Comparison of ENCODE assay signal across 8 cellular contexts in genomic region chr19:39498262-39499081, GRCh38. TPM values are rescaled to one million over a fixed set of nuclear protein-coding genes. Genes with fewer than 3 reads are reported as not detected.
DNase-seq lines count a peak whose midpoint lies in the region; ATAC-seq lines count a peak whose summit lies in the region.

TSS of gene DLL3 (plus strand) at chr19:39498947. CDS start at chr19:39498975, 28 bp downstream.

- H3K4me3 Mint-ChIP-seq in activated CD4-positive, alpha-beta memory T cell treated with anti-CD3 and anti-CD28 coated beads for 36 hours, result peak within 1 kb of the TSS; percentile 33

- peaks cover 35% of the 10 kb centered on the region for H3K27me3 Mint-ChIP-seq in activated CD4-positive, alpha-beta memory T cell treated with anti-CD3 and anti-CD28 coated beads for 36 hours

- H3K27ac Mint-ChIP-seq in activated CD4-positive, alpha-beta memory T cell treated with anti-CD3 and anti-CD28 coated beads for 36 hours, result no peak within 1 kb of the TSS

- no peaks in the 10 kb centered on the region for H3K9me3 ChIP-seq in iPS-20b (ENCODE audit: insufficient read depth, low read depth, low read length)

- no peaks in the 10 kb centered on the region for H3K9me3 Mint-ChIP-seq in activated CD4-positive, alpha-beta memory T cell treated with anti-CD3 and anti-CD28 coated beads for 36 hours

- H3K4me1 ChIP-seq in iPS-20b (ENCODE audit: insufficient read depth, low read length), result peaks cover 6% of the 10 kb centered on the region; the same call in 1 of the 2 replicates

- CTCF ChIA-PET in activated CD4-positive, alpha-beta memory T cell treated with anti-CD3 and anti-CD28 coated beads for 36 hours (lab: Charles Lee), result interaction anchor here (0.5 to 6.7 kb wide), 18 partner anchors 9 to 686 kb away, joined by 3 to 59 read pairs (median 4); partner anchors contain the start of genes EID2B and RPS16

- H3K27me3 ChIP-seq in iPS-20b (ENCODE audit: insufficient read depth, low read length), result peaks cover 66% of the 10 kb centered on the region

- intact Hi-C loops in activated CD4-positive, alpha-beta memory T cell treated with anti-CD3 and anti-CD28 coated beads for 36 hours (cut with micrococcal nuclease), result loop anchor here (2.0 kb wide), 2 partner anchors 34 to 174 kb away; partner anchors contain the start of gene EID2B

- no peaks in the 10 kb centered on the region for H3K36me3 ChIP-seq in iPS-20b (ENCODE audit: insufficient read depth, low read depth, low read length)

- H3K27ac ChIP-seq in iPS-20b (ENCODE audit: low read length), result no peak within 1 kb of the TSS

- peak within 1 kb of the TSS; percentile 77 for H3K4me3 ChIP-seq in iPS-20b (ENCODE audit: low read length)

- H3K4me1 Mint-ChIP-seq in activated CD4-positive, alpha-beta memory T cell treated with anti-CD3 and anti-CD28 coated beads for 36 hours (ENCODE audit: low read depth), result peaks cover 20% of the 10 kb centered on the region

- H3K36me3 Mint-ChIP-seq in activated CD4-positive, alpha-beta memory T cell treated with anti-CD3 and anti-CD28 coated beads for 36 hours, result peaks cover 1% of the 10 kb centered on the region

- POLR2A ChIA-PET in activated CD4-positive, alpha-beta memory T cell treated with anti-CD3 and anti-CD28 coated beads for 36 hours (lab: Charles Lee), result interaction anchor here (0.8 to 2.5 kb wide), 3 partner anchors 41 to 63 kb away, joined by 3 to 8 read pairs (median 4); partner anchors contain the start of gene RPS16

- peak within 1 kb of the TSS; percentile 60; the same call in 1 of the 2 replicates for H3K9ac ChIP-seq in iPS-20b (ENCODE audit: low read depth, low read length)

- peak; percentile 47 for DNase-seq in EH (ENCODE audit: low read depth)
- DNase-seq in NCI-H1694 (lab: John Stamatoyannopoulos, UW), result peak; percentile 54
- DNase-seq in activated CD4-positive, alpha-beta memory T cell treated with anti-CD3 and anti-CD28 coated beads for 36 hours, result peak; percentile 19
- no peak for DNase-seq in GM19238 (ENCODE audit: insufficient read length, low spot score)

- ATAC-seq in GM19397 (IDR thresholded peaks at IDR 0.05; ENCODE audit: unreplicated experiment) (no peak), HG02678 (IDR thresholded peaks at IDR 0.05; ENCODE audit: unreplicated experiment) (no peak), HG03175 (IDR thresholded peaks at IDR 0.05; ENCODE audit: unreplicated experiment) (no peak)

RNA-seq across cellular contexts. Expression of gene DLL3, which starts in this region (rescaled TPM):
- total RNA-seq in activated CD4-positive, alpha-beta memory T cell treated with anti-CD3 and anti-CD28 coated beads for 36 hours, result under 1 TPM; 0.67 to 0.80 TPM

Comparison
In these comparisons a context has a peak if more than half of its experiments do, and no peak if none do; other contexts are left out.
1. Peak in DNase-seq in activated CD4-positive, alpha-beta memory T cell treated with anti-CD3 and anti-CD28 coated beads for 36 hours; RNA of the gene not detected or under 1 TPM.